In genomic region chr1:209434066-209434465, GRCh38 we compare ENCODE assay signal across 1 cellular context.
TF ChIP-seq lines count a peak whose summit lies in the region.

No MANE protein-coding gene starts in this region.

TF ChIP-seq in GM23338, 12 proteins besides CTCF, POLR2A, EP300 and RAD21 (continued from another document):
- TF ChIP-seq ZNF462 (CRISPR knock-in tag; IDR thresholded peaks at IDR 0.05) (no peak), ZNF114 (CRISPR knock-in tag; IDR thresholded peaks at IDR 0.05) (no peak), EZH2phosphoT487 (IDR thresholded peaks at IDR 0.05; ENCODE audit: unreplicated experiment) (no peak), JUNB (IDR thresholded peaks at IDR 0.05; ENCODE audit: unreplicated experiment) (no peak), ETS1 (IDR thresholded peaks at IDR 0.05) (no peak), ZNF331 (CRISPR knock-in tag; IDR thresholded peaks at IDR 0.05; ENCODE audit: low read depth) (no peak), POLR2AphosphoS5 (IDR thresholded peaks at IDR 0.05; ENCODE audit: low read depth) (no peak)
